In genomic region chr21:19781881-19782652, GRCh38 we compare ENCODE assay signal across 23 cellular contexts.
DNase-seq lines count a peak whose midpoint lies in the region; ATAC-seq and TF ChIP-seq lines count a peak whose summit lies in the region.
"Had no signal": no experiment of that assay in that cellular context is flagged by ENCODE, and none has a peak within 500 bp of the region (broad histone marks: within the 10 kb centered on the region; RNA-seq: fewer than 3 reads in every experiment).

No MANE protein-coding gene starts in this region.

- peaks cover 15% of the 10 kb centered on the region for H3K9me3 Mint-ChIP-seq in endodermal cell

- H3K4me3 Mint-ChIP-seq in endodermal cell = no peak overlapping the region
- H3K4me3 Mint-ChIP-seq: B cell; CD4-positive, CD25-positive, alpha-beta regulatory T cell had no signal

- H3K36me3 Mint-ChIP-seq in endodermal cell (ENCODE audit: low read depth) = no peaks in the 10 kb centered on the region
- H3K36me3 Mint-ChIP-seq: CD4-positive, CD25-positive, alpha-beta regulatory T cell; IgD-negative memory B cell had no signal

- H3K4me1 ChIP-seq in endodermal cell (ENCODE audit: control insufficient read depth, insufficient read depth, low read length) (no peaks in the 10 kb centered on the region), left lung (no peaks in the 10 kb centered on the region), upper lobe of right lung (no peaks in the 10 kb centered on the region)
- H3K4me1 ChIP-seq: HAP-1 had no signal

- intact Hi-C loops in left lung (cut with DNase I) (no loop called here), upper lobe of right lung (cut with DNase I) (no loop called here)

- H3K4me1 Mint-ChIP-seq in endodermal cell = no peaks in the 10 kb centered on the region
- H3K4me1 Mint-ChIP-seq: B cell; CD4-positive, CD25-positive, alpha-beta regulatory T cell; IgD-negative memory B cell had no signal

- H3K27me3 Mint-ChIP-seq in endodermal cell (ENCODE audit: insufficient read depth) = no peaks in the 10 kb centered on the region
- H3K27me3 Mint-ChIP-seq: B cell; CD4-positive, CD25-positive, alpha-beta regulatory T cell; IgD-negative memory B cell had no signal

- 90 to 97% methylated on average over 4 to 5 of the region's 7 CpGs for WGBS in endodermal cell (ENCODE audit: insufficient coverage in 1 of 2, insufficient read length in 1 of 2), 2 experiments

- no peak overlapping the region for H3K4me3 ChIP-seq in endodermal cell (ENCODE audit: low read length)
- no peak overlapping the region for H3K4me3 ChIP-seq in left lung
- H3K4me3 ChIP-seq in upper lobe of right lung = no peak overlapping the region
- H3K4me3 ChIP-seq: HAP-1 had no signal

- DNase-seq in DMS 273 (lab: John Stamatoyannopoulos, UW; ENCODE audit: unreplicated experiment) = peak; percentile 4
- DNase-seq in DMS 273 treated with DMSO at 0.1 percent for 48 hours (lab: John Stamatoyannopoulos, UW) = no peak
- DNase-seq in endodermal cell = peak; percentile 55
- DNase-seq in left lung = no peak
- DNase-seq in upper lobe of right lung = no peak
- no peak for DNase-seq in NCI-H1694 (lab: John Stamatoyannopoulos, UW)
- DNase-seq in dermis blood vessel endothelial cell = no peak
- DNase-seq in NCI-H128 (lab: John Stamatoyannopoulos, UW; ENCODE audit: unreplicated experiment) = no peak
- DNase-seq: CD4-positive, CD25-positive, alpha-beta regulatory T cell; COR-L47; DMS53; EL; Karpas-422; NCI-H1048; NCI-H1436 treated with DMSO at 0.1 percent for 48 hours; NCI-H2029 treated with DMSO at 0.1 percent for 48 hours; NCI-H510A; SHP77 treated with DMSO at 0.1 percent for 48 hours had no signal

- H3K27ac ChIP-seq in endodermal cell (ENCODE audit: low read depth, low read length) (no peak overlapping the region), left lung (no peak overlapping the region), upper lobe of right lung (no peak overlapping the region)
- H3K27ac ChIP-seq: 22Rv1 had no signal

- no peaks in the 10 kb centered on the region for H3K36me3 ChIP-seq in endodermal cell (ENCODE audit: control insufficient read depth, insufficient read depth, low read length)
- no peaks in the 10 kb centered on the region for H3K36me3 ChIP-seq in left lung
- H3K36me3 ChIP-seq in upper lobe of right lung = no peaks in the 10 kb centered on the region
- H3K36me3 ChIP-seq: HAP-1 had no signal

- H3K27me3 ChIP-seq in endodermal cell (ENCODE audit: control insufficient read depth, insufficient read depth, low read length, poor library complexity, severe bottlenecking) (no peaks in the 10 kb centered on the region), left lung (no peaks in the 10 kb centered on the region), upper lobe of right lung (no peaks in the 10 kb centered on the region)

- TF ChIP-seq CTCF in endodermal cell (conservative IDR thresholded peaks at IDR 0.05) (peak; percentile 56), left lung (IDR thresholded peaks at IDR 0.05) (no peak), upper lobe of right lung (IDR thresholded peaks at IDR 0.05) (no peak)

- no peak overlapping the region for H3K9ac ChIP-seq in endodermal cell (ENCODE audit: extremely low read depth, low read length, poor library complexity, severe bottlenecking)

- H3K9me3 ChIP-seq in endodermal cell (ENCODE audit: control insufficient read depth, low read length) (peaks cover 5% of the 10 kb centered on the region), left lung (peaks cover 0 to 45% of the 10 kb centered on the region in 2 donors), upper lobe of right lung (no peaks in the 10 kb centered on the region)
- H3K9me3 ChIP-seq: HAP-1 had no signal

- ATAC-seq in left lung (peak; percentile 51), upper lobe of right lung (peak; percentile 39)
- ATAC-seq: SK-N-SH treated with all-trans-retinoic acid at 6 μM for 48 hours had no signal

- no peak overlapping the region for H3K27ac Mint-ChIP-seq in endodermal cell
- H3K27ac Mint-ChIP-seq: B cell; CD4-positive, CD25-positive, alpha-beta regulatory T cell had no signal

Comparison
In these comparisons a context has a peak if more than half of its experiments do, and no peak if none do; other contexts are left out.
1. DNase-seq: peak in DMS 273 (single experiment) and endodermal cell (single experiment); none in DMS 273 treated with DMSO at 0.1 percent for 48 hours (single experiment), left lung (0 of 2), upper lobe of right lung (single experiment), NCI-H1694 (single experiment), dermis blood vessel endothelial cell (single experiment) and NCI-H128 (single experiment).